1 cellular context compared by ENCODE assay signal in the genomic region with DNA sequence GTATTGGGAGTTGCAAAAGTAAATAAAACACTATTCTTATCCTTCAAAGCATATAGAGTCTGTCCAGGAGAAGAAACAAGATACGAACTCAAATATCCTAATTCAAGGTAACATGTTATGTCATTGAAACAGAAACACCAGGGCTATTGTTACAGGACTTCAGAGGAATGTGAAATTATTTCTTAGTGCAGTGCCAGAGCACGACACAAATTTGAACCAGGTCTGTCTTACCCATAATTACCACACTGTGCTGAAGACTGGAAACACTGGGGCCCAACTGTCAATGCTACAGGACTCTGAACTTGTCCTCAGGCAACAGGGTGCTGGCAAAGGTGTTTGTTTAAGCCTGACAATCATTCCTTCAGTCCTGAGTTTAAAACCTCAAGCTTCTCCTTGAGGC.
TF ChIP-seq lines count a peak whose summit lies in the region.

No MANE protein-coding gene starts in this region.

TF ChIP-seq in HepG2, 621 proteins besides CTCF, POLR2A, EP300 and RAD21 (continued from another document):
- TF ChIP-seq ZNF788 (CRISPR knock-in tag; IDR thresholded peaks at IDR 0.05; ENCODE audit: borderline replicate concordance) (no peak), RAD51 (IDR thresholded peaks at IDR 0.05; ENCODE audit: borderline replicate concordance) (no peak), NFIC (IDR thresholded peaks at IDR 0.05; ENCODE audit: low read length) (no peak), SMAD9 (CRISPR knock-in tag; IDR thresholded peaks at IDR 0.05) (no peak), ZFP82 (CRISPR knock-in tag; IDR thresholded peaks at IDR 0.05; ENCODE audit: borderline replicate concordance) (no peak), FOXA1 (IDR thresholded peaks at IDR 0.05) (no peak), FOXA1 (CRISPR knock-in tag; IDR thresholded peaks at IDR 0.05) (peak; percentile 45), SPEN (CRISPR knock-in tag; IDR thresholded peaks at IDR 0.05; ENCODE audit: low read depth) (no peak), ZNF674 (CRISPR knock-in tag; IDR thresholded peaks at IDR 0.05; ENCODE audit: low read depth) (no peak), NKX3-1 (CRISPR knock-in tag; IDR thresholded peaks at IDR 0.05) (no peak)
